Comparison of ENCODE assay signal across 20 cellular contexts in genomic region chr3:187406927-187407326, GRCh38. TPM values are rescaled to one million over a fixed set of nuclear protein-coding genes. Genes with fewer than 3 reads are reported as not detected.
DNase-seq lines count a peak whose midpoint lies in the region; ATAC-seq and TF ChIP-seq lines count a peak whose summit lies in the region.
"Had no signal": no experiment of that assay in that cellular context is flagged by ENCODE, and none has a peak within 500 bp of the region (broad histone marks: within the 10 kb centered on the region; RNA-seq: fewer than 3 reads in every experiment).

No MANE protein-coding gene starts in this region.

- no peaks in the 10 kb centered on the region for H4K20me1 ChIP-seq in GM23248 (ENCODE audit: insufficient read depth)

- H3K27me3 ChIP-seq in GM23248 (replicated peaks; ENCODE audit: insufficient read depth): no peaks in the 10 kb centered on the region

- H3F3A ChIP-seq in GM23248 (ENCODE audit: insufficient read depth): 0 out of 2 replicates have a peak, but pooled peaks cover 12% of the 10 kb centered on the region

- H3K9ac ChIP-seq in GM23248: no peak overlapping the region

- H3K9me3 ChIP-seq in GM23248 (ENCODE audit: low read depth): no peaks in the 10 kb centered on the region
- H3K9me3 ChIP-seq: Caco-2 had no signal

- H3K4me1 Mint-ChIP-seq in activated CD4-positive, alpha-beta memory T cell treated with anti-CD3 and anti-CD28 coated beads, Interleukin-2, amount 10 ng/mL, durations not matched to agents 7 days and 5 days: no peaks in the 10 kb centered on the region
- H3K4me1 Mint-ChIP-seq: B cell; CD4-positive, CD25-positive, alpha-beta regulatory T cell had no signal

- H3K27ac Mint-ChIP-seq in activated CD4-positive, alpha-beta memory T cell treated with anti-CD3 and anti-CD28 coated beads, Interleukin-2, amount 10 ng/mL, durations not matched to agents 7 days and 5 days: no peak overlapping the region
- H3K27ac Mint-ChIP-seq: B cell; CD4-positive, CD25-positive, alpha-beta regulatory T cell; HFFc6 had no signal

- CTCF ChIA-PET in activated CD4-positive, alpha-beta memory T cell treated with anti-CD3 and anti-CD28 coated beads, Interleukin-2, amount 10 ng/mL, durations not matched to agents 7 days and 5 days (lab: Charles Lee): interaction anchor here (3.1 kb wide), 1 partner anchor 88 kb away, joined by 13 read pairs; no protein-coding TSS in a partner anchor

- H3K9me2 ChIP-seq in GM23248 (ENCODE audit: insufficient read depth): no peaks in the 10 kb centered on the region

- no peak overlapping the region for H3K4me2 ChIP-seq in GM23248 (ENCODE audit: unreplicated experiment)
- H3K4me2 ChIP-seq: PC-9 had no signal

- H3K4me3 Mint-ChIP-seq in activated CD4-positive, alpha-beta memory T cell treated with anti-CD3 and anti-CD28 coated beads, Interleukin-2, amount 10 ng/mL, durations not matched to agents 7 days and 5 days: no peak overlapping the region
- H3K4me3 Mint-ChIP-seq: B cell; CD4-positive, CD25-positive, alpha-beta regulatory T cell; HFFc6 had no signal

- H3K27me3 Mint-ChIP-seq in activated CD4-positive, alpha-beta memory T cell treated with anti-CD3 and anti-CD28 coated beads, Interleukin-2, amount 10 ng/mL, durations not matched to agents 7 days and 5 days: peaks cover 22% of the 10 kb centered on the region

- H3K36me3 ChIP-seq in GM23248 (ENCODE audit: low read depth): no peaks in the 10 kb centered on the region

- no peak for TF ChIP-seq CTCF in AG10803 (conservative IDR thresholded peaks at IDR 0.05; ENCODE audit: low read length)
- TF ChIP-seq CTCF in astrocyte of the cerebellum (IDR thresholded peaks at IDR 0.05; ENCODE audit: low read depth, low read length, missing control alignments): no peak
- TF ChIP-seq CTCF in fibroblast of mammary gland (conservative IDR thresholded peaks at IDR 0.05; ENCODE audit: control insufficient read depth, insufficient read depth, low read depth, low read length): no peak

- no peak overlapping the region for H3K27ac ChIP-seq in GM23248
- H3K27ac ChIP-seq: PC-9 had no signal

- POLR2A ChIA-PET in activated CD4-positive, alpha-beta memory T cell treated with anti-CD3 and anti-CD28 coated beads, Interleukin-2, amount 10 ng/mL, durations not matched to agents 7 days and 5 days (lab: Charles Lee): interaction anchor here (0.5 kb wide), 1 partner anchor 900 kb away, joined by 3 read pairs; no protein-coding TSS in a partner anchor

- in situ Hi-C loops in GM23248 (cut with MboI) (no loop called here), astrocyte of the cerebellum (cut with HindIII; ENCODE audit: low sequenced_read_pairs) (no loop called here)

- no peak overlapping the region for H2AFZ ChIP-seq in GM23248
- H2AFZ ChIP-seq: PC-9 had no signal

- no peak for ATAC-seq in GM19455 (IDR thresholded peaks at IDR 0.05; ENCODE audit: unreplicated experiment)
- ATAC-seq: HepG2 had no signal

- peaks cover 11% of the 10 kb centered on the region for H3K4me1 ChIP-seq in GM23248 (ENCODE audit: insufficient read depth)
- H3K4me1 ChIP-seq: Caco-2 had no signal

- peak; percentile 41 for DNase-seq in AG10803 (ENCODE audit: low read depth)
- DNase-seq in GM23248: peak; percentile 34
- peak; percentile 59 for DNase-seq in astrocyte of the cerebellum (ENCODE audit: low read depth)
- DNase-seq in fibroblast of mammary gland (ENCODE audit: low read depth): peak; percentile 47
- DNase-seq in activated CD4-positive, alpha-beta memory T cell treated with anti-CD3 and anti-CD28 coated beads, Interleukin-2, amount 10 ng/mL, durations not matched to agents 7 days and 5 days: no peak
- DNase-seq in NCI-H2029 treated with DMSO at 0.1 percent for 48 hours (lab: John Stamatoyannopoulos, UW): no peak
- DNase-seq: ACHN; Caco-2; CD4-positive, CD25-positive, alpha-beta regulatory T cell; DND-41; GDM1; HFFc6; MM.1S; NCI-H1930; NCI-H510A treated with DMSO at 0.1 percent for 48 hours; NCI-H82; PC-9 had no signal

- no peaks in the 10 kb centered on the region for H3K9me3 Mint-ChIP-seq in activated CD4-positive, alpha-beta memory T cell treated with anti-CD3 and anti-CD28 coated beads, Interleukin-2, amount 10 ng/mL, durations not matched to agents 7 days and 5 days
- H3K9me3 Mint-ChIP-seq: HFFc6 had no signal

- H3K4me3 ChIP-seq in AG10803 (ENCODE audit: low read length): no peak overlapping the region
- no peak overlapping the region for H3K4me3 ChIP-seq in GM23248
- H3K4me3 ChIP-seq in astrocyte of the cerebellum (ENCODE audit: low read depth, low read length): no peak overlapping the region
- no peak overlapping the region for H3K4me3 ChIP-seq in fibroblast of mammary gland (ENCODE audit: control insufficient read depth, low read depth, low read length)
- H3K4me3 ChIP-seq: PC-9 had no signal

- 73 to 80% methylated on average over 3 of the region's 3 CpGs for WGBS in GM23248 (ENCODE audit: low coverage in 1 of 2, low lambda C conversion rate in 2 of 2, missing lambda C conversion rate in 2 of 2), 2 experiments

- H3K36me3 Mint-ChIP-seq in activated CD4-positive, alpha-beta memory T cell treated with anti-CD3 and anti-CD28 coated beads, Interleukin-2, amount 10 ng/mL, durations not matched to agents 7 days and 5 days (ENCODE audit: low read depth): no peaks in the 10 kb centered on the region
- H3K36me3 Mint-ChIP-seq: CD4-positive, CD25-positive, alpha-beta regulatory T cell had no signal

- no peaks in the 10 kb centered on the region for H3K79me2 ChIP-seq in GM23248 (ENCODE audit: insufficient read depth)

RNA-seq across cellular contexts. Expression of gene RTP4, which starts 38.7 kb away (rescaled TPM):
- 1.4 and 1.9 TPM in 2 replicates for total RNA-seq in GM23248 (2014; rRNA removed; shearing (Covaris generic))
- polyA plus RNA-seq in GM23248 (2016; fragmentation: Nextera tagmentation; extraction: Ambion mirVana): 0.19 and 0.48 TPM in 2 replicates
- total RNA-seq in activated CD4-positive, alpha-beta memory T cell treated with anti-CD3 and anti-CD28 coated beads, Interleukin-2, amount 10 ng/mL, durations not matched to agents 7 days and 5 days: 10 to 100 TPM; 23.2 to 24.1 TPM
- total RNA-seq: Caco-2 had no signal

Comparison
In these comparisons a context has a peak if more than half of its experiments do, and no peak if none do; other contexts are left out.
1. DNase-seq: peak in AG10803 (single experiment), GM23248 (single experiment), astrocyte of the cerebellum (single experiment) and fibroblast of mammary gland (single experiment); none in activated CD4-positive, alpha-beta memory T cell treated with anti-CD3 and anti-CD28 coated beads, Interleukin-2, amount 10 ng/mL, durations not matched to agents 7 days and 5 days (single experiment) and NCI-H2029 treated with DMSO at 0.1 percent for 48 hours (single experiment).